8 cellular contexts compared by ENCODE assay signal in genomic region chr14:102088012-102088792, GRCh38. TPM values are rescaled to one million over a fixed set of nuclear protein-coding genes. Genes with fewer than 3 reads are reported as not detected.
DNase-seq lines count a peak whose midpoint lies in the region; TF ChIP-seq lines count a peak whose summit lies in the region.

No MANE protein-coding gene starts in this region.

- H3K14ac ChIP-seq in mesenchymal stem cell (ENCODE audit: low read length in 2 of 2): no peak overlapping the region

- H3K9ac ChIP-seq in mesenchymal stem cell (ENCODE audit: low read length): peak overlapping the region; percentile 92

- H3K9me3 ChIP-seq in AG04450 (ENCODE audit: control insufficient read depth, insufficient read depth, low read length): no peaks in the 10 kb centered on the region; the same call in 1 of the 2 replicates
- H3K9me3 ChIP-seq in ectodermal cell (ENCODE audit: control insufficient read depth, low read length): no peaks in the 10 kb centered on the region
- no peaks in the 10 kb centered on the region for H3K9me3 ChIP-seq in mesenchymal stem cell (ENCODE audit: control insufficient read depth, low read length)

- H3K4ac ChIP-seq in mesenchymal stem cell (ENCODE audit: low read depth in 1 of 2, low read length in 2 of 2): peak overlapping the region; percentile 74 to 87

- CTCF ChIA-PET in AG04450 (lab: Charles Lee): interaction anchor here (0.9 to 1.3 kb wide), 3 partner anchors 8 to 317 kb away, joined by 3 to 8 read pairs (median 5); no protein-coding TSS in a partner anchor

- H2BK120ac ChIP-seq in mesenchymal stem cell (ENCODE audit: low read depth, low read length): peak overlapping the region; percentile 42

- H4K8ac ChIP-seq in mesenchymal stem cell (ENCODE audit: low read length): peak overlapping the region; percentile 97

- H3K4me1 ChIP-seq in ectodermal cell (ENCODE audit: control insufficient read depth, insufficient read depth, low read length) (peaks cover 23% of the 10 kb centered on the region), mesenchymal stem cell (ENCODE audit: control insufficient read depth, insufficient read depth, low read depth, low read length) (peaks cover 18% of the 10 kb centered on the region)

- peak overlapping the region; percentile 87 for H2AK5ac ChIP-seq in mesenchymal stem cell (ENCODE audit: low read length, severe bottlenecking)

- H3K79me1 ChIP-seq in mesenchymal stem cell (replicated peaks; ENCODE audit: low read length, poor library complexity, severe bottlenecking): peaks cover 9% of the 10 kb centered on the region

- H3K27ac ChIP-seq in AG04450 (ENCODE audit: low read depth, low read length): no peak overlapping the region
- peak overlapping the region; percentile 96 for H3K27ac ChIP-seq in ectodermal cell (ENCODE audit: insufficient read depth, low read depth, low read length, poor library complexity, severe bottlenecking)
- H3K27ac ChIP-seq in mesenchymal stem cell (ENCODE audit: low read length, poor library complexity, severe bottlenecking): no peak overlapping the region

- DNase-seq in AG04450 (ENCODE audit: low read depth, low spot score): no peak
- peak in 61 of 76 experiments; percentile 11 to 89 (median 55) for DNase-seq in HUDEP-2 (lab: John Stamatoyannopoulos, UW; ENCODE audit: unreplicated experiment in 76 of 76)
- DNase-seq in activated CD4-positive, alpha-beta T cell treated with anti-CD3 and anti-CD28 coated beads, Interleukin-2, amount 50 U/mL, for 48 hours: peak; percentile 69 to 74
- DNase-seq in mesenchymal stem cell: peak; percentile 37
- DNase-seq in stimulated activated CD8-positive, alpha-beta memory T cell treated with anti-CD3 and anti-CD28 coated beads, Interleukin-2, amount 100 ng/mL, for 1 hour (ENCODE audit: low read depth in 2 of 2): peak; percentile 9 to 16
- no peak for DNase-seq in NCI-H2081 (lab: John Stamatoyannopoulos, UW)
- DNase-seq in middle frontal gyrus (ENCODE audit: extremely low spot score, low spot score): no peak

- H3K23ac ChIP-seq in mesenchymal stem cell (ENCODE audit: low read length in 2 of 2): peak overlapping the region in 1 of 2 experiments; percentile 57

- 75 to 76% methylated on average over 39 of the region's 39 CpGs for WGBS in ectodermal cell, 2 experiments
- 58% methylated on average over 38 of the region's 39 CpGs for WGBS in mesenchymal stem cell

- POLR2A ChIA-PET in AG04450 (lab: Yijun Ruan, JAX): no interaction called here

- no peak for TF ChIP-seq CTCF in AG04450 (IDR thresholded peaks at IDR 0.05; ENCODE audit: low read depth, low read length)

- no peak overlapping the region for H2BK5ac ChIP-seq in mesenchymal stem cell (ENCODE audit: low read depth, low read length, poor library complexity, severe bottlenecking)

- peak overlapping the region; percentile 86 for H3K18ac ChIP-seq in mesenchymal stem cell (ENCODE audit: low read depth in 1 of 2, low read length in 2 of 2)

- peak overlapping the region in 1 of 2 experiments; percentile 15 for H2BK12ac ChIP-seq in mesenchymal stem cell (ENCODE audit: low read length in 2 of 2)

- H3K36me3 ChIP-seq in ectodermal cell (ENCODE audit: control insufficient read depth, insufficient read depth, low read length) (peaks cover 23% of the 10 kb centered on the region), mesenchymal stem cell (ENCODE audit: control insufficient read depth in 1 of 2, insufficient read depth in 2 of 2, low read depth in 1 of 2, low read length in 2 of 2) (peaks cover 17 to 28% of the 10 kb centered on the region in 2 experiments)

- H3K4me3 ChIP-seq in AG04450 (ENCODE audit: low read depth, low read length) (0 out of 2 replicates have a peak overlapping the region, but pooled peaks have one; percentile 5), ectodermal cell (ENCODE audit: insufficient read depth, low read depth, low read length) (peak overlapping the region; percentile 90), mesenchymal stem cell (ENCODE audit: insufficient read depth in 1 of 2, low read depth in 1 of 2, low read length in 2 of 2) (peak overlapping the region in 1 of 2 experiments; percentile 81)

- H3K4me2 ChIP-seq in mesenchymal stem cell (ENCODE audit: low read length, poor library complexity, severe bottlenecking): peak overlapping the region; percentile 64

- H3K27me3 ChIP-seq in AG04450 (ENCODE audit: control insufficient read depth, insufficient read depth, low read length): no peaks in the 10 kb centered on the region
- no peaks in the 10 kb centered on the region for H3K27me3 ChIP-seq in ectodermal cell (ENCODE audit: control insufficient read depth, insufficient read depth, low read length, poor library complexity, severe bottlenecking)
- no peaks in the 10 kb centered on the region for H3K27me3 ChIP-seq in mesenchymal stem cell (ENCODE audit: control insufficient read depth in 1 of 2, insufficient read depth in 1 of 2, low read length in 2 of 2)

- H2BK15ac ChIP-seq in mesenchymal stem cell (ENCODE audit: low read depth, poor library complexity, severe bottlenecking): peak overlapping the region; percentile 97

- H4K91ac ChIP-seq in mesenchymal stem cell (ENCODE audit: low read length): peak overlapping the region; percentile 93

- H2AFZ ChIP-seq in mesenchymal stem cell (ENCODE audit: low read depth, low read length): peak overlapping the region; percentile 7

RNA-seq across cellular contexts. Expression of gene HSP90AA1, which starts 1.4 kb away (rescaled TPM):
- polyA plus RNA-seq in AG04450 (2011; rRNA removed): 543 and 822 TPM in 2 replicates
- polyA minus RNA-seq in AG04450 (2011; rRNA and poly(A)+ RNA removed): 356 and 425 TPM in 2 replicates
- polyA plus RNA-seq in ectodermal cell (2013, experiment 1 of 4): 970 TPM
- polyA plus RNA-seq in ectodermal cell (2013, experiment 2 of 4): 894 TPM
- polyA plus RNA-seq in ectodermal cell (2013, experiment 3 of 4): 725 TPM
- 747 TPM for polyA plus RNA-seq in ectodermal cell (2013, experiment 4 of 4)
- polyA plus RNA-seq in mesenchymal stem cell (2013, experiment 1 of 2): 430 TPM
- polyA plus RNA-seq in mesenchymal stem cell (2013, experiment 2 of 2): 432 TPM

RNA-seq across cellular contexts. Expression of gene WDR20, which starts 51.5 kb away (rescaled TPM):
- 14.2 and 16.6 TPM in 2 replicates for polyA plus RNA-seq in AG04450 (2011; rRNA removed)
- 32.7 and 35.1 TPM in 2 replicates for polyA minus RNA-seq in AG04450 (2011; rRNA and poly(A)+ RNA removed)
- 18.9 TPM for polyA plus RNA-seq in ectodermal cell (2013, experiment 1 of 4)
- polyA plus RNA-seq in ectodermal cell (2013, experiment 2 of 4): 22.5 TPM
- polyA plus RNA-seq in ectodermal cell (2013, experiment 3 of 4): 15.7 TPM
- 19.5 TPM for polyA plus RNA-seq in ectodermal cell (2013, experiment 4 of 4)
- polyA plus RNA-seq in mesenchymal stem cell (2013, experiment 1 of 2): 12.6 TPM
- 12.4 TPM for polyA plus RNA-seq in mesenchymal stem cell (2013, experiment 2 of 2)

Comparison
In these comparisons a context has a peak if more than half of its experiments do, and no peak if none do; other contexts are left out.
1. DNase-seq: peak in HUDEP-2 (61 of 76), activated CD4-positive, alpha-beta T cell treated with anti-CD3 and anti-CD28 coated beads, Interleukin-2, amount 50 U/mL, for 48 hours (2 of 2), mesenchymal stem cell (single experiment) and stimulated activated CD8-positive, alpha-beta memory T cell treated with anti-CD3 and anti-CD28 coated beads, Interleukin-2, amount 100 ng/mL, for 1 hour (2 of 2); none in AG04450 (single experiment), NCI-H2081 (0 of 2) and middle frontal gyrus (single experiment).